ENCODE assay signal across 9 cellular contexts in the genomic region with DNA sequence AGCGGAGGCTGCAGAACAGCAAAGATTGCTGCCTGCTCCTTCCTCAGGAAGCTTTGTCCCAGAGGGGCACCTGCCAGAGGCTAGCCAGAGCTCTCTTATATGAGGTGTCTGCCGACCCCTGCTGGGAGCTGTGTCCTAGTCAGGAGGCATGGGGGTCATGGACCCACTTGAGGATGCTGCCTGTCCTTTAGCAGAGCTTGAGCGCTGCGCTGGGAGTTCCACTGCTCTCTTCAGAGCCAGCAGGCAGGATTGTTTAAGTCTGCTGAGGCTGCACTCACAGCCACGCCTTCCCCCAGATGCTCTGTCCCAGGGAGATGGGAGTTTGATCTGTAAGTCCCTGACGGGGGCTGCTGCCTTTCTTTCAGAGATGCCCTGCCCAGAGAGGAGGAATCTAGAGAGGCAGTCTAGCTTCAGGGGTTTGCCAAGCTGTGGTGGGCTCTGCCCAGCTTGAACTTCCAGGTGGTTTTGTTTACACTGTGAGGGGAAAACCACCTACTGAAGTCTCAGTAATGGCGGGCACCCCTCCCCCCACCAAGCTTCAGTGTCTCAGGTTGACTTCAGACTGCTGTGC. TPM values are rescaled to one million over a fixed set of nuclear protein-coding genes. Genes with fewer than 3 reads are reported as not detected.
DNase-seq lines count a peak whose midpoint lies in the region; ATAC-seq and TF ChIP-seq lines count a peak whose summit lies in the region.
"Had no signal": no experiment of that assay in that cellular context is flagged by ENCODE, and none has a peak within 500 bp of the region (broad histone marks: within the 10 kb centered on the region; RNA-seq: fewer than 3 reads in every experiment).

No MANE protein-coding gene starts in this region.

- no peak overlapping the region for H2AK9ac ChIP-seq in IMR-90 (replicated peaks; ENCODE audit: low read depth, low read length, poor library complexity)

- H3K4me1 Mint-ChIP-seq in activated T-cell treated with anti-CD3 and anti-CD28 coated beads, Interleukin-2, amount 50 U/mL, for 24 hours (ENCODE audit: low read depth) = peaks cover 86% of the 10 kb centered on the region

- peak; percentile 56 for ATAC-seq in GM19023 (IDR thresholded peaks at IDR 0.05; ENCODE audit: unreplicated experiment)
- ATAC-seq in IMR-90 (ENCODE audit: low read depth) = peak; percentile 10; the same call in 1 of the 2 replicates
- no peak for ATAC-seq in GM19452 (IDR thresholded peaks at IDR 0.05; ENCODE audit: unreplicated experiment)
- ATAC-seq: HCT116 had no signal

- intact Hi-C loops in IMR-90 (cut with micrococcal nuclease) = no loop called here

- H3K56ac ChIP-seq in IMR-90 (ENCODE audit: extremely low read depth, insufficient read depth, low read length) = no peak overlapping the region

- peak overlapping the region; percentile 84 for H3K27ac Mint-ChIP-seq in activated T-cell treated with anti-CD3 and anti-CD28 coated beads, Interleukin-2, amount 50 U/mL, for 24 hours

- H2AK5ac ChIP-seq in IMR-90 (ENCODE audit: low read depth, low read length) = no peak overlapping the region

- DNase-seq in IMR-90 (no peak), iPS-NIHi11 (ENCODE audit: low spot score) (no peak), RWPE1 (ENCODE audit: low spot score) (no peak), cerebellar cortex (ENCODE audit: low spot score) (no peak)
- peak; percentile 60 for DNase-seq in activated T-cell treated with anti-CD3 and anti-CD28 coated beads, Interleukin-2, amount 50 U/mL, for 24 hours
- DNase-seq in stimulated activated CD4-positive, alpha-beta T cell treated with anti-CD3 and anti-CD28 coated beads, Interleukin-1b, Interleukin-23, amount 100 ng/mL, for 48 hours = peak; percentile 39

- TF ChIP-seq CTCF in IMR-90 (conservative IDR thresholded peaks at IDR 0.05; ENCODE audit: low read depth, low read length) = no peak
- no peak for TF ChIP-seq CTCF in RWPE1 (conservative IDR thresholded peaks at IDR 0.05; ENCODE audit: low read depth)

- no peak overlapping the region for H2BK15ac ChIP-seq in IMR-90 (ENCODE audit: low read depth, low read length)

- no peak overlapping the region for H2BK5ac ChIP-seq in IMR-90 (ENCODE audit: low read depth, low read length, poor library complexity, severe bottlenecking)

- H2BK20ac ChIP-seq in IMR-90 (ENCODE audit: low read depth, low read length) = no peak overlapping the region

- no peaks in the 10 kb centered on the region for H3K27me3 ChIP-seq in IMR-90 (ENCODE audit: control insufficient read depth, insufficient read depth, low read length)

- dilution Hi-C loops in IMR-90 (cut with HindIII; ENCODE audit: low sequenced_read_pairs, unreplicated experiment) = no loop called here

- no peaks in the 10 kb centered on the region for H3K9me1 ChIP-seq in IMR-90 (ENCODE audit: insufficient read depth, low read length)

- peaks cover 5% of the 10 kb centered on the region for H3K4me1 ChIP-seq in IMR-90 (ENCODE audit: control insufficient read depth, insufficient read depth, low read length)

- TF ChIP-seq POLR2A in IMR-90 (IDR thresholded peaks at IDR 0.05; ENCODE audit: low read depth, low read length) = no peak

- peaks cover 2% of the 10 kb centered on the region for H3K9me3 Mint-ChIP-seq in activated T-cell treated with anti-CD3 and anti-CD28 coated beads, Interleukin-2, amount 50 U/mL, for 24 hours

- H4K8ac ChIP-seq in IMR-90 (ENCODE audit: low read depth in 2 of 2, low read length in 2 of 2) = no peak overlapping the region

- no peaks in the 10 kb centered on the region for H3K27me3 Mint-ChIP-seq in activated T-cell treated with anti-CD3 and anti-CD28 coated beads, Interleukin-2, amount 50 U/mL, for 24 hours

- no peak overlapping the region for H2AFZ ChIP-seq in IMR-90 (replicated peaks; ENCODE audit: low read length, poor library complexity)

- peaks cover 2% of the 10 kb centered on the region; the same call in 1 of the 2 replicates for H3K36me3 ChIP-seq in IMR-90 (ENCODE audit: control insufficient read depth, insufficient read depth, low read length)

- TF ChIP-seq RAD21 in IMR-90 (IDR thresholded peaks at IDR 0.05; ENCODE audit: low read length) = no peak

- no peak overlapping the region for H3K27ac ChIP-seq in IMR-90 (ENCODE audit: insufficient read depth, low read length)
- no peak overlapping the region for H3K27ac ChIP-seq in RWPE1

- no peak overlapping the region for H4K91ac ChIP-seq in IMR-90 (ENCODE audit: insufficient read depth, low read depth, low read length)

- in situ Hi-C loops in IMR-90 (cut with MboI; ENCODE audit: low sequenced_read_pairs) = no loop called here

- CTCF ChIA-PET in IMR-90 (lab: Yijun Ruan, JAX) = no interaction called here
- CTCF ChIA-PET in RWPE1 (lab: Yijun Ruan, JAX) = interaction anchor here (0.5 kb wide), 1 partner anchor 151 kb away, joined by 3 read pairs; no protein-coding TSS in a partner anchor

- no peak overlapping the region; the same call in 1 of the 2 replicates for H3K23ac ChIP-seq in IMR-90 (ENCODE audit: low read depth, low read length)

- no peak overlapping the region for H3K4me2 ChIP-seq in IMR-90 (ENCODE audit: low read depth, low read length)

- no peak overlapping the region for H3K4me3 ChIP-seq in IMR-90 (ENCODE audit: insufficient read depth, low read depth, low read length)

- no peak overlapping the region for H3K9ac ChIP-seq in IMR-90 (ENCODE audit: low read depth, low read length)

- no peaks in the 10 kb centered on the region; the same call in 1 of the 2 replicates for H3K9me3 ChIP-seq in IMR-90 (ENCODE audit: control insufficient read depth, insufficient read depth, low read length)

- POLR2A ChIA-PET in IMR-90 (lab: Charles Lee; ENCODE audit: unreplicated experiment) (no interaction called here), RWPE1 (lab: Yijun Ruan, JAX; ENCODE audit: low non-redundant PET) (no interaction called here)

- 100% methylated on average over 1 of the region's 7 CpGs; no CpG with 5 or more reads in 1 of the 2 experiments for WGBS in IMR-90 (ENCODE audit: extremely low coverage in 2 of 2, insufficient read length in 1 of 2), 2 experiments

- H4K5ac ChIP-seq in IMR-90 (ENCODE audit: low read depth, low read length) = no peak overlapping the region

- peaks cover 63% of the 10 kb centered on the region for H3K36me3 Mint-ChIP-seq in activated T-cell treated with anti-CD3 and anti-CD28 coated beads, Interleukin-2, amount 50 U/mL, for 24 hours (ENCODE audit: low read depth)

- H3K4ac ChIP-seq in IMR-90 (ENCODE audit: low read depth, low read length) = no peak overlapping the region

- peaks cover 6% of the 10 kb centered on the region; the same call in 1 of the 2 replicates for H4K20me1 ChIP-seq in IMR-90 (ENCODE audit: insufficient read depth, low read length)

- BruUV-seq in IMR-90 (replicated peaks; lab: Mats Ljungman, UMichigan) = no TSS peak

- no peak overlapping the region for H3K18ac ChIP-seq in IMR-90 (ENCODE audit: low read depth, low read length)

- H3K4me3 Mint-ChIP-seq in activated T-cell treated with anti-CD3 and anti-CD28 coated beads, Interleukin-2, amount 50 U/mL, for 24 hours = peak overlapping the region; percentile 43

- no peak overlapping the region for H2BK120ac ChIP-seq in IMR-90 (ENCODE audit: low read depth, low read length)

- H3K14ac ChIP-seq in IMR-90 (replicated peaks; ENCODE audit: low read depth, low read length) = no peak overlapping the region

- peaks cover 0 to 31% of the 10 kb centered on the region in 2 experiments; a peak in 3 of 4 replicates for H3K79me1 ChIP-seq in IMR-90 (ENCODE audit: low read depth in 1 of 2, low read length in 2 of 2)

TF ChIP-seq in IMR-90, 13 proteins besides CTCF, POLR2A, EP300 and RAD21:
- no peak for TF ChIP-seq NFE2L2 (IDR thresholded peaks at IDR 0.05; ENCODE audit: low read depth, low read length)
- TF ChIP-seq, protein P1, sequence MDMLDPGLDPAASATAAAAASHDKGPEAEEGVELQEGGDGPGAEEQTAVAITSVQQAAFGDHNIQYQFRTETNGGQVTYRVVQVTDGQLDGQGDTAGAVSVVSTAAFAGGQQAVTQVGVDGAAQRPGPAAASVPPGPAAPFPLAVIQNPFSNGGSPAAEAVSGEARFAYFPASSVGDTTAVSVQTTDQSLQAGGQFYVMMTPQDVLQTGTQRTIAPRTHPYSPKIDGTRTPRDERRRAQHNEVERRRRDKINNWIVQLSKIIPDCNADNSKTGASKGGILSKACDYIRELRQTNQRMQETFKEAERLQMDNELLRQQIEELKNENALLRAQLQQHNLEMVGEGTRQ (IDR thresholded peaks at IDR 0.05; ENCODE audit: low read depth, low read length) = no peak
- TF ChIP-seq CHD1 (IDR thresholded peaks at IDR 0.05; ENCODE audit: low read depth, low read length) = no peak

RNA-seq across cellular contexts. Expression of a gene that starts 10.9 kb away (rescaled TPM):
- 7.0 and 14.4 TPM in 2 replicates for total RNA-seq in IMR-90 (2012; rRNA removed)
- 5.9 and 8.9 TPM in 2 replicates for polyA plus RNA-seq in IMR-90 (2012; rRNA removed)
- polyA plus RNA-seq in IMR-90 (2012; cell fraction: cytosol; rRNA removed) = 0.92 and 1.5 TPM in 2 replicates
- polyA plus RNA-seq in IMR-90 (2012; cell fraction: nucleus; rRNA removed; ENCODE audit: low replicate concordance) = 1.2 and 3.3 TPM in 2 replicates

Comparison
In these comparisons a context has a peak if more than half of its experiments do, and no peak if none do; other contexts are left out.
1. DNase-seq: peak in activated T-cell treated with anti-CD3 and anti-CD28 coated beads, Interleukin-2, amount 50 U/mL, for 24 hours (single experiment) and stimulated activated CD4-positive, alpha-beta T cell treated with anti-CD3 and anti-CD28 coated beads, Interleukin-1b, Interleukin-23, amount 100 ng/mL, for 48 hours (single experiment); none in IMR-90 (single experiment), iPS-NIHi11 (single experiment), RWPE1 (single experiment) and cerebellar cortex (single experiment).